In the genomic region with DNA sequence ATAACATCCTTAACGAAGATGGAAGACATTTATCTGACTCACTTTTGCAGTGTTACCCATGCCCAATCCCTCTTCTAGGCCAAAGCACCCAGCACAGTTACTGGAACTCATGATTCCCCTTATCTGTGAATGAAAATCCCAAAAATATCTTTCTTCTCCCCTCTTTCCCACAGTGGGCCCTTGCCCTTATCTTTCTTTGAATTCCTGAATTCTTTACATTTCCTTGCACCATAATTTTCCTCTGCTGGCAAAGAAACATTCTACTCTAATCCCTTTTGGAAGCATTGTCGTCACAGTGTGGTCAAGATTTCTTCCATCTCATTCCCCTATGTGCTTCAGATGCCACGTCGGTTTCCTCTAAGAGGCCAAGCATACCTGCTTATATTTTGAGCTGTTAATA, we compare ENCODE assay signal across 22 cellular contexts.
"Had no signal": no experiment of that assay in that cellular context is flagged by ENCODE, and none has a peak within 500 bp of the region (broad histone marks: within the 10 kb centered on the region; RNA-seq: fewer than 3 reads in every experiment).

No MANE protein-coding gene starts in this region.

- FAIRE-seq: endothelial cell of umbilical vein, kidney had no signal

- H3K9me3 Mint-ChIP-seq: endodermal cell had no signal

- H3K36me3 Mint-ChIP-seq: immature natural killer cell, natural killer cell, neural progenitor cell had no signal

- H3K4me2 ChIP-seq: neural progenitor cell had no signal

- H2AFZ ChIP-seq: neural progenitor cell had no signal

- H3K4me3 ChIP-seq: coronary artery, gastrocnemius medialis, left ventricle myocardium inferior, lower lobe of right lung, neural progenitor cell, ovary, right atrium auricular region, sigmoid colon, skin epidermis had no signal

- H3K27me3 ChIP-seq: gastrocnemius medialis, neural progenitor cell, ovary, right atrium auricular region, sigmoid colon had no signal

- H3K36me3 ChIP-seq: gastrocnemius medialis, left ventricle myocardium inferior, lower lobe of right lung, neural progenitor cell, ovary, right atrium auricular region, sigmoid colon had no signal

- DNase-seq: effector CD4-positive, alpha-beta T cell; endodermal cell; erythroblast; gastrocnemius medialis; glutamatergic neuron; immature natural killer cell; kidney; left cardiac atrium; left ventricle myocardium inferior; lower lobe of right lung; mesendoderm; natural killer cell; nucleus accumbens; ovary; sigmoid colon; stimulated activated CD4-positive, alpha-beta T cell treated with anti-CD3 and anti-CD28 coated beads, Interleukin-12 subunit alpha, Interleukin-12 subunit beta, amount 100 ng/mL, for 4 hours; stimulated activated naive CD4-positive, alpha-beta T cell treated with Interleukin-2 at 50 U/mL for 16 hours had no signal

- H3K9me3 ChIP-seq: gastrocnemius medialis, left ventricle myocardium inferior, lower lobe of right lung, ovary, right atrium auricular region, sigmoid colon had no signal

- ATAC-seq: gastrocnemius medialis, left cardiac atrium, lower lobe of right lung, natural killer cell had no signal

- H3K4me3 Mint-ChIP-seq: endodermal cell, immature natural killer cell, natural killer cell, neural progenitor cell had no signal

- H3K27ac ChIP-seq: coronary artery, gastrocnemius medialis, left ventricle myocardium inferior, lower lobe of right lung, neural progenitor cell, ovary, right atrium auricular region, sigmoid colon, skin epidermis had no signal

- H3K27ac Mint-ChIP-seq: endodermal cell, immature natural killer cell, natural killer cell, neural progenitor cell had no signal

- H3K4me1 ChIP-seq: lower lobe of right lung, right atrium auricular region had no signal

- H3K9ac ChIP-seq: neural progenitor cell had no signal

- H3K4me1 Mint-ChIP-seq: immature natural killer cell, natural killer cell had no signal
